Comparison of ENCODE assay signal across 14 cellular contexts in the genomic region with DNA sequence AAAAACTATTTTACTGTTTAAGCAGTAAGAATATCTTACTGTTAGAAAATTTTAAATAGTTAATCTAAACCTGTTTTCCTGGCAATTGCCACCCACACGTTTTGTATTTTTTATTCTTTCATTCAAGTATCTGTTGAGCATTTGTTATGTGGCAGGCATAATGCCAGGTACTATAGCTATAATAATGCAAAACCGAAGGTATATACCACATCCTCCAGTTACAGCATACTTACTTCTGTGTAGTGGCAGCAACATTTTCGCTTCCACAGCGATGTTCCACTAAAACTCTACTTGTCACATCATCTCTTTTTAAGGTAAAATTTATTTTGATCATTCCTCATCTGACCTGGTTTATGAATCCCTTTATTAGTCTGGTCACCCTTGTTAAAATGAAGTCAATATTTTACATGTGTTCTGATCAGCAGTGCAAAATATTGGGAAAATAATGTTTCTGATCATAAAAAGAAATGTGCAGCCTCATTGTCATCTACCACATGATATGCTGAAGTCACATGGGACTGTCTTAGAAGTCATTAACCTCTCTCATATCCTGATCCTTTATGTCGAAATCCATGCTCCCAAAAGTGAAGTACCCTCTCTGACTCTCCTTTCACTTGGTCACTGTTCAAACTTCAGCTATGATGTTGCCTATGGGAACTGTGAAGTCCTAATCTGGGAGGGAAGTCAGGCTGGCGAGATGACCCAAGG. TPM values are rescaled to one million over a fixed set of nuclear protein-coding genes. Genes with fewer than 3 reads are reported as not detected.
A peak's percentile ranks its signal among the peaks of the same experiment; 100 is the strongest.
DNase-seq lines count a peak whose midpoint lies in the region; ATAC-seq and TF ChIP-seq lines count a peak whose summit lies in the region.
"Had no signal": no experiment of that assay in that cellular context is flagged by ENCODE, and none has a peak within 500 bp of the region (broad histone marks: within the 10 kb centered on the region; RNA-seq: fewer than 3 reads in every experiment).

No MANE protein-coding gene starts in this region.

- no peaks in the 10 kb centered on the region for H3K27me3 Mint-ChIP-seq in CD4-positive, CD25-positive, alpha-beta regulatory T cell
- no peaks in the 10 kb centered on the region for H3K27me3 Mint-ChIP-seq in activated CD8-positive, alpha-beta T cell treated with anti-CD3 and anti-CD28 coated beads for 36 hours

- H3K4me1 ChIP-seq in CD4-positive, CD25-positive, alpha-beta regulatory T cell (ENCODE audit: control insufficient read depth, insufficient read depth, low read length, poor library complexity, severe bottlenecking), result peaks cover 19% of the 10 kb centered on the region

- no peaks in the 10 kb centered on the region for H3K9me3 Mint-ChIP-seq in CD4-positive, CD25-positive, alpha-beta regulatory T cell
- no peaks in the 10 kb centered on the region for H3K9me3 Mint-ChIP-seq in activated CD8-positive, alpha-beta T cell treated with anti-CD3 and anti-CD28 coated beads for 36 hours

- H3K36me3 Mint-ChIP-seq in CD4-positive, CD25-positive, alpha-beta regulatory T cell, result peaks cover 7% of the 10 kb centered on the region
- H3K36me3 Mint-ChIP-seq in activated CD8-positive, alpha-beta T cell treated with anti-CD3 and anti-CD28 coated beads for 36 hours (ENCODE audit: low read depth), result peaks cover 3% of the 10 kb centered on the region

- intact Hi-C loops in activated CD8-positive, alpha-beta T cell treated with anti-CD3 and anti-CD28 coated beads for 36 hours (cut with micrococcal nuclease), result no loop called here

- H3K27ac Mint-ChIP-seq in CD4-positive, CD25-positive, alpha-beta regulatory T cell, result peak overlapping the region in 2 of 3 donors; percentile 29 to 36
- peak overlapping the region; percentile 78 for H3K27ac Mint-ChIP-seq in activated CD8-positive, alpha-beta T cell treated with anti-CD3 and anti-CD28 coated beads for 36 hours

- DNase-seq in AML-193 (lab: John Stamatoyannopoulos, UW), result peak; percentile 6 to 34
- peak in 1 of 3 donors; percentile 55 for DNase-seq in CD4-positive, CD25-positive, alpha-beta regulatory T cell
- DNase-seq in activated CD8-positive, alpha-beta T cell treated with anti-CD3 and anti-CD28 coated beads for 36 hours, result no peak
- DNase-seq in left lobe of liver (ENCODE audit: low spot score), result no peak
- no peak for DNase-seq in AG20443 (ENCODE audit: low spot score)
- no peak for DNase-seq in NCI-H1048 (lab: John Stamatoyannopoulos, UW)
- DNase-seq: activated CD8-positive, alpha-beta memory T cell treated with anti-CD3 and anti-CD28 coated beads for 24 hours; foreskin keratinocyte; GDM1; NCI-H1105 treated with DMSO at 0.1 percent for 48 hours; sigmoid colon; stimulated activated CD4-positive, alpha-beta T cell treated with anti-CD3 and anti-CD28 coated beads, Interleukin-2, amount 100 ng/mL, for 24 hours had no signal

- H3K36me3 ChIP-seq in CD4-positive, CD25-positive, alpha-beta regulatory T cell (ENCODE audit: control insufficient read depth, insufficient read depth, low read length), result no peaks in the 10 kb centered on the region
- H3K36me3 ChIP-seq: ascending aorta, sigmoid colon had no signal

- peaks cover 18 to 77% (median 61%) of the 10 kb centered on the region in 4 donors for H3K4me1 Mint-ChIP-seq in CD4-positive, CD25-positive, alpha-beta regulatory T cell
- H3K4me1 Mint-ChIP-seq in activated CD8-positive, alpha-beta T cell treated with anti-CD3 and anti-CD28 coated beads for 36 hours (ENCODE audit: low read depth), result peaks cover 58% of the 10 kb centered on the region

- POLR2A ChIA-PET in activated CD8-positive, alpha-beta T cell treated with anti-CD3 and anti-CD28 coated beads for 36 hours (lab: Charles Lee), result no interaction called here

- H3K4me3 ChIP-seq in CD4-positive, CD25-positive, alpha-beta regulatory T cell (ENCODE audit: low read depth, low read length), result no peak overlapping the region
- H3K4me3 ChIP-seq: ascending aorta, sigmoid colon had no signal

- H3K27ac ChIP-seq in CD4-positive, CD25-positive, alpha-beta regulatory T cell (ENCODE audit: insufficient read depth, low read length, poor library complexity, severe bottlenecking), result no peak overlapping the region
- H3K27ac ChIP-seq: ascending aorta, foreskin keratinocyte, sigmoid colon had no signal

- H3K27me3 ChIP-seq in CD4-positive, CD25-positive, alpha-beta regulatory T cell (ENCODE audit: control insufficient read depth, insufficient read depth, low read length), result no peaks in the 10 kb centered on the region
- H3K27me3 ChIP-seq: ascending aorta, foreskin keratinocyte, sigmoid colon had no signal

- CTCF ChIA-PET in activated CD8-positive, alpha-beta T cell treated with anti-CD3 and anti-CD28 coated beads for 36 hours (lab: Charles Lee), result interaction anchor here (1.1 to 1.4 kb wide), 3 partner anchors 10 to 54 kb away, joined by 3 to 6 read pairs (median 3); a partner anchor contains a TSS

- H3K4me3 Mint-ChIP-seq in CD4-positive, CD25-positive, alpha-beta regulatory T cell, result peak overlapping the region in 1 of 4 donors; percentile 8
- peak overlapping the region; percentile 24 for H3K4me3 Mint-ChIP-seq in activated CD8-positive, alpha-beta T cell treated with anti-CD3 and anti-CD28 coated beads for 36 hours

- no peaks in the 10 kb centered on the region for H3K9me3 ChIP-seq in CD4-positive, CD25-positive, alpha-beta regulatory T cell (ENCODE audit: control insufficient read depth in 2 of 2, low read length in 2 of 2)
- H3K9me3 ChIP-seq: ascending aorta, sigmoid colon had no signal

- ATAC-seq in CD4-positive, CD25-positive, alpha-beta regulatory T cell (ENCODE audit: low read depth in 2 of 2), result peak in 1 of 2 donors; percentile 37
- peak; percentile 72 for ATAC-seq in activated CD8-positive, alpha-beta T cell treated with anti-CD3 and anti-CD28 coated beads for 36 hours
- ATAC-seq in left lobe of liver (peak; percentile 37), HG02642 (IDR thresholded peaks at IDR 0.05; ENCODE audit: poor library complexity, unreplicated experiment) (no peak)
- ATAC-seq: foreskin keratinocyte had no signal

- TF ChIP-seq CTCF in activated CD8-positive, alpha-beta T cell treated with anti-CD3 and anti-CD28 coated beads for 36 hours (IDR thresholded peaks at IDR 0.05), result no peak

RNA-seq across cellular contexts. Expression of a gene that starts 29.9 kb away (rescaled TPM):
- total RNA-seq in CD4-positive, CD25-positive, alpha-beta regulatory T cell, result 10.2 TPM
- 1 to 10 TPM; 1.4 to 3.3 (median 1.7) TPM for polyA plus RNA-seq in CD4-positive, CD25-positive, alpha-beta regulatory T cell
- total RNA-seq in activated CD8-positive, alpha-beta T cell treated with anti-CD3 and anti-CD28 coated beads for 36 hours, result 1 to 10 TPM; 5.8 to 5.9 TPM
- 19.6 TPM for total RNA-seq in left lobe of liver

Comparison
In these comparisons a context has a peak if more than half of its experiments do, and no peak if none do; other contexts are left out.
1. DNase-seq: peak in AML-193 (2 of 2); none in activated CD8-positive, alpha-beta T cell treated with anti-CD3 and anti-CD28 coated beads for 36 hours (single experiment), left lobe of liver (single experiment), AG20443 (single experiment) and NCI-H1048 (single experiment).